Comparison of ENCODE assay signal across 9 cellular contexts in the genomic region with DNA sequence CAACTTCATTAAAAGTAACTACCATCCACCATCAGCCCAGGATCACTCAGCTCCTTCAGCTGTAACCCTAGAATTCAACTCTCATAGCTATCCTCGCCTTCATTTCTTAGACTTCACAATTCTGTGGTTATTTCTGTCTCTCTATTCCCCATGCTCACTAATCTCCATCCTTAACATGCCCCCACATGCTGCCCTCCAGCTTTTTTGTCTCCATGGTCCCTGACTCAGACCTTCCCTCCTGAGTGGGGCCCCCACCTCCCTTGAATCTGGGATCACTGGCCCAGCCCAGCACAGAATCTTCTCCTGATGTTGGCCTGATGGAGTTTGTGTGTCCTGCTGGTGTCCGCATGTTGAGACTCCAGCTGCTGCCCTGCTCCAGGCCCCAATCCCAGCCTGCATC. TPM values are rescaled to one million over a fixed set of nuclear protein-coding genes. Genes with fewer than 3 reads are reported as not detected.
DNase-seq lines count a peak whose midpoint lies in the region; ATAC-seq and TF ChIP-seq lines count a peak whose summit lies in the region.
"Had no signal": no experiment of that assay in that cellular context is flagged by ENCODE, and none has a peak within 500 bp of the region (broad histone marks: within the 10 kb centered on the region; RNA-seq: fewer than 3 reads in every experiment).

No MANE protein-coding gene starts in this region.

- H3K36me3 Mint-ChIP-seq in CD8-positive, alpha-beta T cell, result no peaks in the 10 kb centered on the region
- H3K36me3 Mint-ChIP-seq in MCF 10A (ENCODE audit: insufficient read depth, unreplicated experiment) (no peaks in the 10 kb centered on the region), nephron (ENCODE audit: low read depth) (no peaks in the 10 kb centered on the region)

- no peaks in the 10 kb centered on the region for H3K36me3 ChIP-seq in CD8-positive, alpha-beta T cell (ENCODE audit: insufficient read depth, low read length)
- no peaks in the 10 kb centered on the region for H3K36me3 ChIP-seq in Karpas-422 (ENCODE audit: insufficient read depth, low read length)

- peak overlapping the region; percentile 65 for H3K4me3 Mint-ChIP-seq in CD8-positive, alpha-beta T cell
- H3K4me3 Mint-ChIP-seq in MCF 10A (ENCODE audit: unreplicated experiment) (peak overlapping the region; percentile 67), nephron (peak overlapping the region; percentile 73 to 84 (median 83))

- no peaks in the 10 kb centered on the region for H3K9me2 ChIP-seq in Karpas-422 (replicated peaks; ENCODE audit: insufficient read depth, low read length)

- H3K27ac Mint-ChIP-seq in CD8-positive, alpha-beta T cell, result no peak overlapping the region
- H3K27ac Mint-ChIP-seq in MCF 10A (ENCODE audit: low read depth, unreplicated experiment), result no peak overlapping the region
- H3K27ac Mint-ChIP-seq in nephron, result peak overlapping the region in 2 of 3 experiments; percentile 34 to 36

- ATAC-seq in CD8-positive, alpha-beta T cell, result no peak
- ATAC-seq in GM21528 (IDR thresholded peaks at IDR 0.05; ENCODE audit: low FRiP score, unreplicated experiment), result no peak
- no peak for ATAC-seq in GM21360 (IDR thresholded peaks at IDR 0.05; ENCODE audit: unreplicated experiment)

- H3K4me1 Mint-ChIP-seq in CD8-positive, alpha-beta T cell (ENCODE audit: low read depth), result peaks cover 23% of the 10 kb centered on the region
- H3K4me1 Mint-ChIP-seq in MCF 10A (ENCODE audit: insufficient read depth, unreplicated experiment) (peaks cover 9% of the 10 kb centered on the region), nephron (peaks cover 22% of the 10 kb centered on the region)

- no peak for DNase-seq in CD8-positive, alpha-beta T cell
- no peak for DNase-seq in Karpas-422
- DNase-seq in MCF 10A (ENCODE audit: unreplicated experiment), result no peak
- DNase-seq in medulla oblongata (ENCODE audit: extremely low spot score), result no peak
- DNase-seq: testis had no signal

- H3K27me3 Mint-ChIP-seq in CD8-positive, alpha-beta T cell (ENCODE audit: low read depth), result peaks cover 51% of the 10 kb centered on the region
- H3K27me3 Mint-ChIP-seq in MCF 10A (ENCODE audit: insufficient read depth, unreplicated experiment) (no peaks in the 10 kb centered on the region), nephron (ENCODE audit: low read depth) (peaks cover 24% of the 10 kb centered on the region)

- H3K4me1 ChIP-seq in CD8-positive, alpha-beta T cell (ENCODE audit: insufficient read depth, low read length), result peaks cover 13% of the 10 kb centered on the region
- H3K4me1 ChIP-seq in Karpas-422 (ENCODE audit: low read length), result peaks cover 17% of the 10 kb centered on the region

- no peak overlapping the region for H3K4me3 ChIP-seq in CD8-positive, alpha-beta T cell (ENCODE audit: low read depth, low read length)
- no peak overlapping the region for H3K4me3 ChIP-seq in Karpas-422 (ENCODE audit: low read length)

- H3K27me3 ChIP-seq in CD8-positive, alpha-beta T cell (ENCODE audit: insufficient read depth, low read length), result peaks cover 15% of the 10 kb centered on the region
- H3K27me3 ChIP-seq in Karpas-422 (ENCODE audit: low read length), result no peaks in the 10 kb centered on the region
- H3K27me3 ChIP-seq: testis had no signal

- no peak for TF ChIP-seq CTCF in CD8-positive, alpha-beta T cell (IDR thresholded peaks at IDR 0.05)
- no peak for TF ChIP-seq CTCF in MCF 10A (IDR thresholded peaks at IDR 0.05; ENCODE audit: unreplicated experiment)
- TF ChIP-seq CTCF in nephron (IDR thresholded peaks at IDR 0.05; ENCODE audit: unreplicated experiment in 3 of 3), result no peak

- CTCF ChIA-PET in CD8-positive, alpha-beta T cell (lab: Charles Lee), result no interaction called here
- CTCF ChIA-PET in MCF 10A (lab: Yijun Ruan, JAX), result no interaction called here

- no peak overlapping the region for H3K9ac ChIP-seq in Karpas-422 (ENCODE audit: low read length)

- H3K9me3 Mint-ChIP-seq in CD8-positive, alpha-beta T cell, result no peaks in the 10 kb centered on the region
- H3K9me3 Mint-ChIP-seq in MCF 10A (ENCODE audit: unreplicated experiment) (no peaks in the 10 kb centered on the region), nephron (no peaks in the 10 kb centered on the region)

- POLR2A ChIA-PET in CD8-positive, alpha-beta T cell (lab: Charles Lee), result no interaction called here
- POLR2A ChIA-PET in MCF 10A (lab: Yijun Ruan, JAX), result interaction anchor here (0.6 kb wide), 2 partner anchors 133 to 362 kb away, joined by 3 to 4 read pairs; no protein-coding TSS in a partner anchor

- H2AFZ ChIP-seq in Karpas-422 (ENCODE audit: low read length), result peak overlapping the region; percentile 84; the same call in 1 of the 2 replicates

- no peak overlapping the region for H3K27ac ChIP-seq in CD8-positive, alpha-beta T cell (ENCODE audit: low read depth, low read length)
- H3K27ac ChIP-seq in Karpas-422 (ENCODE audit: low read length), result no peak overlapping the region
- H3K27ac ChIP-seq: epithelial cell of prostate, testis had no signal

- H3K4me2 ChIP-seq in Karpas-422 (ENCODE audit: low read depth, low read length, poor library complexity, severe bottlenecking), result peak overlapping the region; percentile 82

- intact Hi-C loops in CD8-positive, alpha-beta T cell (cut with DNase I, micrococcal nuclease), result no loop called here
- intact Hi-C loops in MCF 10A (cut with micrococcal nuclease), result no loop called here

- H4K20me1 ChIP-seq in Karpas-422 (ENCODE audit: insufficient read depth, low read depth, low read length), result no peaks in the 10 kb centered on the region

- no peaks in the 10 kb centered on the region for H3K79me2 ChIP-seq in Karpas-422 (ENCODE audit: low read length)

- no peaks in the 10 kb centered on the region for H3K9me3 ChIP-seq in CD8-positive, alpha-beta T cell (ENCODE audit: low read length)
- no peaks in the 10 kb centered on the region for H3K9me3 ChIP-seq in Karpas-422 (ENCODE audit: low read length)
- H3K9me3 ChIP-seq: testis had no signal

- no TSS peak for BruUV-seq in MCF 10A (replicated peaks; lab: Mats Ljungman, UMichigan)

RNA-seq across cellular contexts. Expression of gene CHST14, which starts 41.7 kb away (rescaled TPM):
- total RNA-seq in CD8-positive, alpha-beta T cell, result 1 to 10 TPM; 3.7 to 4.1 TPM
- total RNA-seq in Karpas-422 (2014; rRNA removed; shearing (Covaris generic); ENCODE audit: low replicate concordance), result 8.4 and 11.6 TPM in 2 replicates
- 5.8 and 7.3 TPM in 2 replicates for total RNA-seq in MCF 10A (2022)

RNA-seq across cellular contexts. Expression of gene CCDC32, which starts 52.4 kb away (rescaled TPM):
- 10 to 100 TPM; 18.3 to 20.3 TPM for total RNA-seq in CD8-positive, alpha-beta T cell
- 21.8 and 25.3 TPM in 2 replicates for total RNA-seq in Karpas-422 (2014; rRNA removed; shearing (Covaris generic); ENCODE audit: low replicate concordance)
- 17.9 and 18.1 TPM in 2 replicates for total RNA-seq in MCF 10A (2022)

RNA-seq across cellular contexts. Expression of gene RPUSD2, which starts 56.7 kb away (rescaled TPM):
- 10 to 100 TPM; 20.1 to 24.3 TPM for total RNA-seq in CD8-positive, alpha-beta T cell
- 13.6 and 33.0 TPM in 2 replicates for total RNA-seq in Karpas-422 (2014; rRNA removed; shearing (Covaris generic); ENCODE audit: low replicate concordance)
- 13.4 and 13.9 TPM in 2 replicates for total RNA-seq in MCF 10A (2022)

Comparison
In these comparisons a context has a peak if more than half of its experiments do, and no peak if none do; other contexts are left out.
1. H3K27ac Mint-ChIP-seq: peak in nephron (2 of 3); none in CD8-positive, alpha-beta T cell (single experiment) and MCF 10A (single experiment).
2. Peak in every context shown above with its lines, with median percentiles within 50 percentile points of each other: H3K4me3 Mint-ChIP-seq.